In genomic region chr22:49592780-49593501, GRCh38 we compare ENCODE assay signal across 21 cellular contexts.
DNase-seq lines count a peak whose midpoint lies in the region; ATAC-seq, FAIRE-seq and TF ChIP-seq lines count a peak whose summit lies in the region.
"Had no signal": no experiment of that assay in that cellular context is flagged by ENCODE, and none has a peak within 500 bp of the region (broad histone marks: within the 10 kb centered on the region; RNA-seq: fewer than 3 reads in every experiment).

No MANE protein-coding gene starts in this region.

- no peak overlapping the region for H3K4me3 ChIP-seq in RWPE2 (ENCODE audit: severe bottlenecking)
- no peak overlapping the region for H3K4me3 ChIP-seq in kidney (ENCODE audit: low read length in 2 of 2)
- no peak overlapping the region for H3K4me3 ChIP-seq in sigmoid colon

- H3K36me3 Mint-ChIP-seq in activated T-cell treated with anti-CD3 and anti-CD28 coated beads, Interleukin-2, amount 50 U/mL, for 24 hours (ENCODE audit: low read depth), result peaks cover 32% of the 10 kb centered on the region
- no peaks in the 10 kb centered on the region for H3K36me3 Mint-ChIP-seq in activated T-cell treated with anti-CD3 and anti-CD28 coated beads, Interleukin-2, amount 50 U/mL, for 72 hours (ENCODE audit: insufficient read depth in 2 of 2)

- H3K27me3 ChIP-seq in RWPE2 (ENCODE audit: insufficient read depth, poor library complexity, severe bottlenecking), result no peaks in the 10 kb centered on the region
- no peaks in the 10 kb centered on the region for H3K27me3 ChIP-seq in sigmoid colon
- H3K27me3 ChIP-seq: BE2C had no signal

- no peaks in the 10 kb centered on the region for H3K4me1 ChIP-seq in RWPE2 (ENCODE audit: insufficient read depth, poor library complexity, severe bottlenecking)
- H3K4me1 ChIP-seq in kidney (ENCODE audit: control insufficient read depth in 1 of 2, insufficient read depth in 1 of 2, low read depth in 1 of 2, low read length in 2 of 2), result no peaks in the 10 kb centered on the region
- no peaks in the 10 kb centered on the region for H3K4me1 ChIP-seq in sigmoid colon
- H3K4me1 ChIP-seq: BE2C had no signal

- no peaks in the 10 kb centered on the region for H3K36me3 ChIP-seq in RWPE2 (ENCODE audit: low read depth)
- no peaks in the 10 kb centered on the region for H3K36me3 ChIP-seq in kidney (ENCODE audit: control insufficient read depth in 1 of 2, insufficient read depth in 2 of 2, low read length in 2 of 2)
- no peaks in the 10 kb centered on the region for H3K36me3 ChIP-seq in sigmoid colon
- H3K36me3 ChIP-seq: BE2C had no signal

- no peak for TF ChIP-seq CTCF in RWPE2 (IDR thresholded peaks at IDR 0.05; ENCODE audit: poor library complexity, severe bottlenecking)
- TF ChIP-seq CTCF in kidney (IDR thresholded peaks at IDR 0.05; ENCODE audit: borderline replicate concordance, extremely low read depth, insufficient read depth), result no peak
- no peak for TF ChIP-seq CTCF in sigmoid colon (IDR thresholded peaks at IDR 0.05)

- H3K4me1 Mint-ChIP-seq in activated T-cell treated with anti-CD3 and anti-CD28 coated beads, Interleukin-2, amount 50 U/mL, for 24 hours (ENCODE audit: low read depth), result peaks cover 4% of the 10 kb centered on the region
- no peaks in the 10 kb centered on the region for H3K4me1 Mint-ChIP-seq in activated T-cell treated with anti-CD3 and anti-CD28 coated beads, Interleukin-2, amount 50 U/mL, for 72 hours (ENCODE audit: low read depth)

- TF ChIP-seq EP300 in sigmoid colon (IDR thresholded peaks at IDR 0.05), result no peak

- no peak for ATAC-seq in activated T-cell treated with anti-CD3 and anti-CD28 coated beads, Interleukin-2, amount 50 U/mL, for 72 hours (replicated peaks in 1 of 2)
- ATAC-seq in RWPE2 (ENCODE audit: low read depth), result no peak
- no peak for ATAC-seq in GM18868 (IDR thresholded peaks at IDR 0.05; ENCODE audit: unreplicated experiment)

- H3K27ac ChIP-seq in RWPE2 (ENCODE audit: poor library complexity, severe bottlenecking) (no peak overlapping the region), kidney (ENCODE audit: low read depth in 2 of 2, low read length in 2 of 2) (peak overlapping the region in 1 of 2 donors; percentile 7), sigmoid colon (no peak overlapping the region), substantia nigra (ENCODE audit: low read depth, low read length, poor library complexity, severe bottlenecking) (no peak overlapping the region)
- H3K27ac ChIP-seq: 22Rv1, RWPE1 had no signal

- intact Hi-C loops in kidney (cut with DNase I) (no loop called here), sigmoid colon (cut with DNase I) (no loop called here)

- H3K9ac ChIP-seq in kidney (ENCODE audit: low read length in 2 of 2), result no peak overlapping the region

- H3K27me3 Mint-ChIP-seq in activated T-cell treated with anti-CD3 and anti-CD28 coated beads, Interleukin-2, amount 50 U/mL, for 24 hours, result no peaks in the 10 kb centered on the region
- no peaks in the 10 kb centered on the region for H3K27me3 Mint-ChIP-seq in activated T-cell treated with anti-CD3 and anti-CD28 coated beads, Interleukin-2, amount 50 U/mL, for 72 hours (ENCODE audit: low read depth)
- H3K27me3 Mint-ChIP-seq: CD4-positive, alpha-beta T cell had no signal

- no peak for FAIRE-seq in kidney (lab: Jason Lieb, UNC)

- TF ChIP-seq POLR2A in sigmoid colon (IDR thresholded peaks at IDR 0.05), result no peak

- H3K27ac Mint-ChIP-seq in activated T-cell treated with anti-CD3 and anti-CD28 coated beads, Interleukin-2, amount 50 U/mL, for 24 hours, result no peak overlapping the region
- no peak overlapping the region for H3K27ac Mint-ChIP-seq in activated T-cell treated with anti-CD3 and anti-CD28 coated beads, Interleukin-2, amount 50 U/mL, for 72 hours
- H3K27ac Mint-ChIP-seq: CD4-positive, alpha-beta T cell; H9 had no signal

- 66 to 81% methylated on average over 12 of the region's 12 CpGs for WGBS in sigmoid colon, 2 donors

- H3K4me3 Mint-ChIP-seq in activated T-cell treated with anti-CD3 and anti-CD28 coated beads, Interleukin-2, amount 50 U/mL, for 24 hours, result no peak overlapping the region
- no peak overlapping the region for H3K4me3 Mint-ChIP-seq in activated T-cell treated with anti-CD3 and anti-CD28 coated beads, Interleukin-2, amount 50 U/mL, for 72 hours
- H3K4me3 Mint-ChIP-seq: CD4-positive, alpha-beta T cell; H9 had no signal

- no peaks in the 10 kb centered on the region for H3K9me3 Mint-ChIP-seq in activated T-cell treated with anti-CD3 and anti-CD28 coated beads, Interleukin-2, amount 50 U/mL, for 24 hours
- H3K9me3 Mint-ChIP-seq in activated T-cell treated with anti-CD3 and anti-CD28 coated beads, Interleukin-2, amount 50 U/mL, for 72 hours, result peaks cover 0 to 1% of the 10 kb centered on the region in 2 donors
- H3K9me3 Mint-ChIP-seq: CD4-positive, alpha-beta T cell had no signal

- H3K9me3 ChIP-seq in RWPE2 (ENCODE audit: severe bottlenecking) (peaks cover 3% of the 10 kb centered on the region), kidney (ENCODE audit: control insufficient read depth in 1 of 2, low read length in 2 of 2) (peaks cover 3 to 4% of the 10 kb centered on the region in 2 donors), sigmoid colon (peaks cover 0 to 3% (median 0%) of the 10 kb centered on the region in 4 donors)
- H3K9me3 ChIP-seq: BE2C had no signal

- DNase-seq in activated T-cell treated with anti-CD3 and anti-CD28 coated beads, Interleukin-2, amount 50 U/mL, for 24 hours, result peak; percentile 15
- no peak for DNase-seq in activated T-cell treated with anti-CD3 and anti-CD28 coated beads, Interleukin-2, amount 50 U/mL, for 72 hours
- peak; percentile 35 for DNase-seq in RWPE2 (ENCODE audit: low spot score)
- peak; percentile 40 for DNase-seq in kidney
- DNase-seq in sigmoid colon, result peak; percentile 40
- no peak for DNase-seq in NCI-H146 (lab: John Stamatoyannopoulos, UW)
- DNase-seq in substantia nigra (lab: John Stamatoyannopoulos, UW), result no peak
- DNase-seq: BE2C; H9; IMR-90; Kasumi-1; NCI-H1105; NCI-H1694 treated with DMSO at 0.1 percent for 48 hours; NCI-H446; NCI-H69; NK-92 treated with Interleukin-12 subunit alpha and Interleukin-12 subunit beta, amount 100 ng/mL, for 24 hours; OCI-M1 had no signal

Comparison
In these comparisons a context has a peak if more than half of its experiments do, and no peak if none do; other contexts are left out.
1. DNase-seq: peak in activated T-cell treated with anti-CD3 and anti-CD28 coated beads, Interleukin-2, amount 50 U/mL, for 24 hours (single experiment), RWPE2 (single experiment), kidney (single experiment) and sigmoid colon (single experiment); none in activated T-cell treated with anti-CD3 and anti-CD28 coated beads, Interleukin-2, amount 50 U/mL, for 72 hours (0 of 2), NCI-H146 (single experiment) and substantia nigra (0 of 49).